14 cellular contexts compared by ENCODE assay signal in the genomic region with DNA sequence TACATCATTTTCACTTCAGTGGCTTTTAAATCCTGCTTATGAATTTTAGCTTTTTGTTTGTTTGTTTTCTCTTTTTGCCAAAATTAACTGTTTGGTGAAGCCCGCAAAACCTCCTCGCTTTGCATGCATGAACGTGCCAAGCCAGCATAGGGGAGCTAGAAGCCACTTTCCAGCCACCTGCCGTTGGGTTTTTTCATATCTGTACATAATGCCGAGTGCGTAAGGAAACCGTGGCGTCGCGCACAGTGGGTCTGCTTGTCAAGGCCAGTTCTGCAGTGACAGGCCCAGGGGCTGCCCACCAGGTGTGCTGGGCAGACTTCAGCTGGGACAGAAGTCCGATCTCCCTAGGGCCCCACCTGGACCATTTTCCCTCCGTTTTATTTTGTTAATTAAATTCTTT. TPM values are rescaled to one million over a fixed set of nuclear protein-coding genes. Genes with fewer than 3 reads are reported as not detected.
DNase-seq lines count a peak whose midpoint lies in the region; ATAC-seq and TF ChIP-seq lines count a peak whose summit lies in the region.
"Had no signal": no experiment of that assay in that cellular context is flagged by ENCODE, and none has a peak within 500 bp of the region (broad histone marks: within the 10 kb centered on the region; RNA-seq: fewer than 3 reads in every experiment).

No MANE protein-coding gene starts in this region.

- TSS peak; percentile 72 for BruUV-seq in mammary epithelial cell (replicated peaks; lab: Mats Ljungman, UMichigan)

- dilution Hi-C loops in mammary epithelial cell (cut with HindIII; ENCODE audit: low sequenced_read_pairs), result loop anchor here (5.0 kb wide), 1 partner anchor 56 kb away; no protein-coding TSS in a partner anchor

- H2AFZ ChIP-seq in GM23338 (no peak overlapping the region), mammary epithelial cell (ENCODE audit: low read depth, low read length) (no peak overlapping the region)
- H2AFZ ChIP-seq: hepatocyte had no signal

- H3K9me3 ChIP-seq in mammary epithelial cell (replicated peaks; ENCODE audit: insufficient read depth, low read length) (no peaks in the 10 kb centered on the region), gastrocnemius medialis (no peaks in the 10 kb centered on the region)
- H3K9me3 ChIP-seq: SK-N-SH had no signal

- H3K4me1 Mint-ChIP-seq in CD14-positive monocyte (peaks cover 53% of the 10 kb centered on the region), GM23338 (peaks cover 3% of the 10 kb centered on the region; the same call in 1 of the 3 replicates)
- H3K4me1 Mint-ChIP-seq in naive thymus-derived CD8-positive, alpha-beta T cell, result peaks cover 19 to 58% (median 47%) of the 10 kb centered on the region in 4 donors

- H3K79me2 ChIP-seq in GM23338 (replicated peaks; ENCODE audit: insufficient read depth) (no peaks in the 10 kb centered on the region), mammary epithelial cell (ENCODE audit: insufficient read depth, low read length) (no peaks in the 10 kb centered on the region)
- H3K79me2 ChIP-seq: hepatocyte had no signal

- peak overlapping the region; percentile 50; the same call in 1 of the 2 replicates for H3K27ac ChIP-seq in GM23338 (ENCODE audit: low read depth)
- no peak overlapping the region for H3K27ac ChIP-seq in mammary epithelial cell (ENCODE audit: insufficient read depth, low read depth, low read length)
- H3K27ac ChIP-seq in gastrocnemius medialis, result no peak overlapping the region
- H3K27ac ChIP-seq: hepatocyte had no signal

- TF ChIP-seq POLR2A in gastrocnemius medialis (IDR thresholded peaks at IDR 0.05) (no peak), lower leg skin (IDR thresholded peaks at IDR 0.05) (no peak)

- H3K27ac Mint-ChIP-seq in CD14-positive monocyte, result peak overlapping the region in 6 of 7 donors; percentile 34 to 95 (median 88)
- no peak overlapping the region for H3K27ac Mint-ChIP-seq in GM23338
- peak overlapping the region; percentile 84 to 98 (median 92) for H3K27ac Mint-ChIP-seq in naive thymus-derived CD8-positive, alpha-beta T cell
- H3K27ac Mint-ChIP-seq: activated CD8-positive, alpha-beta memory T cell treated with anti-CD3 and anti-CD28 coated beads, Interleukin-2, amount 10 ng/mL, durations not matched to agents 7 days and 5 days had no signal

- no peak for TF ChIP-seq CTCF in CD14-positive monocyte (IDR thresholded peaks at IDR 0.05)
- TF ChIP-seq CTCF in GM23338 (conservative IDR thresholded peaks at IDR 0.05; ENCODE audit: low read depth in 2 of 2), result no peak
- TF ChIP-seq CTCF in mammary epithelial cell (conservative IDR thresholded peaks at IDR 0.05 in 1 of 2, IDR thresholded peaks at IDR 0.05 in 1 of 2; ENCODE audit: extremely low read depth in 1 of 2, insufficient read depth in 1 of 2, low read depth in 1 of 2, low read length in 2 of 2), result no peak
- TF ChIP-seq CTCF in gastrocnemius medialis (IDR thresholded peaks at IDR 0.05 in 4 of 5, conservative IDR thresholded peaks at IDR 0.05 in 1 of 5), result no peak
- TF ChIP-seq CTCF in lower leg skin (IDR thresholded peaks at IDR 0.05), result no peak

- H3K4me1 ChIP-seq in GM23338 (ENCODE audit: insufficient read depth) (no peaks in the 10 kb centered on the region), mammary epithelial cell (ENCODE audit: insufficient read depth, low read length) (no peaks in the 10 kb centered on the region), gastrocnemius medialis (no peaks in the 10 kb centered on the region)

- in situ Hi-C loops in mammary epithelial cell (cut with MboI; ENCODE audit: low sequenced_read_pairs in 2 of 2) (no loop called here), gastrocnemius medialis (cut with MboI; ENCODE audit: low sequenced_read_pairs in 4 of 4) (loop anchor here in 3 of 4 donors (10.0 to 25.0 kb wide), 2 partner anchors 224 to 231 kb away; no protein-coding TSS in a partner anchor)

- H3K9me2 ChIP-seq in GM23338 (ENCODE audit: insufficient read depth), result no peaks in the 10 kb centered on the region
- H3K9me2 ChIP-seq: SK-N-SH had no signal

- H3K4me3 ChIP-seq in GM23338 (no peak overlapping the region), mammary epithelial cell (replicated peaks in 1 of 3; ENCODE audit: insufficient read depth in 1 of 3, low read depth in 2 of 3, low read length in 3 of 3) (no peak overlapping the region), gastrocnemius medialis (no peak overlapping the region), lower leg skin (ENCODE audit: low read depth, poor library complexity, severe bottlenecking) (no peak overlapping the region)
- H3K4me3 ChIP-seq: hepatocyte had no signal

- 0 out of 2 replicates have a peak, but pooled peaks cover 3% of the 10 kb centered on the region for H3F3A ChIP-seq in GM23338 (replicated peaks; ENCODE audit: low read depth)

- no peak overlapping the region for H3K9ac ChIP-seq in mammary epithelial cell (ENCODE audit: insufficient read depth, low read length)
- H3K9ac ChIP-seq: SK-N-SH had no signal

- H4K20me1 ChIP-seq in GM23338 (replicated peaks; ENCODE audit: insufficient read depth), result 0 out of 2 replicates have a peak, but pooled peaks cover 4% of the 10 kb centered on the region
- no peaks in the 10 kb centered on the region for H4K20me1 ChIP-seq in mammary epithelial cell (ENCODE audit: insufficient read depth, low read length)

- 93% methylated on average over 12 of the region's 12 CpGs for WGBS in mammary epithelial cell (ENCODE audit: low coverage, missing lambda C conversion rate)
- WGBS in lower leg skin, 2 donors, result 83 to 91% methylated on average over 12 of the region's 12 CpGs

- CTCF ChIA-PET in mammary epithelial cell (lab: Charles Lee; ENCODE audit: low non-redundant PET), result no interaction called here

- H3K36me3 Mint-ChIP-seq in CD14-positive monocyte (peaks cover 69 to 73% of the 10 kb centered on the region in 2 donors), GM23338 (ENCODE audit: low read depth) (peaks cover 43% of the 10 kb centered on the region)
- peaks cover 14 to 56% (median 24%) of the 10 kb centered on the region in 3 donors for H3K36me3 Mint-ChIP-seq in naive thymus-derived CD8-positive, alpha-beta T cell

- DNase-seq in CD14-positive monocyte (ENCODE audit: low spot score) (no peak), GM23338 (ENCODE audit: low spot score) (no peak), mammary epithelial cell (no peak), gastrocnemius medialis (no peak), NCI-H510A treated with DMSO at 0.1 percent for 48 hours (lab: John Stamatoyannopoulos, UW) (no peak), lower leg skin (ENCODE audit: low spot score in 2 of 2) (no peak)
- DNase-seq in naive thymus-derived CD8-positive, alpha-beta T cell, result no peak
- DNase-seq: activated CD8-positive, alpha-beta memory T cell treated with anti-CD3 and anti-CD28 coated beads, Interleukin-2, amount 10 ng/mL, durations not matched to agents 7 days and 5 days; erythroblast; SK-N-SH; trophoblast cell had no signal

- H3K9me3 Mint-ChIP-seq in CD14-positive monocyte, result peaks cover 0 to 2% (median 0%) of the 10 kb centered on the region in 7 donors
- H3K9me3 Mint-ChIP-seq in GM23338, result no peaks in the 10 kb centered on the region
- H3K9me3 Mint-ChIP-seq in naive thymus-derived CD8-positive, alpha-beta T cell, result no peaks in the 10 kb centered on the region
- H3K9me3 Mint-ChIP-seq: activated naive CD4-positive, alpha-beta T cell treated with anti-CD3 and anti-CD28 coated beads, Interleukin-2, amount 50 U/mL, for 72 hours had no signal

- no peak overlapping the region for H3K4me2 ChIP-seq in GM23338
- no peak overlapping the region for H3K4me2 ChIP-seq in mammary epithelial cell (ENCODE audit: insufficient read depth, low read depth, low read length)
- H3K4me2 ChIP-seq: hepatocyte, SK-N-SH had no signal

- peaks cover 13% of the 10 kb centered on the region for H3K36me3 ChIP-seq in GM23338 (ENCODE audit: insufficient read depth)
- peaks cover 14% of the 10 kb centered on the region for H3K36me3 ChIP-seq in mammary epithelial cell (ENCODE audit: insufficient read depth, low read length)
- H3K36me3 ChIP-seq in gastrocnemius medialis, result peaks cover 0 to 65% of the 10 kb centered on the region in 2 donors

- intact Hi-C loops in CD14-positive monocyte (cut with micrococcal nuclease) (no loop called here), mammary epithelial cell (cut with micrococcal nuclease) (loop anchor here (10.0 kb wide), 1 partner anchor 124 kb away; no protein-coding TSS in a partner anchor), gastrocnemius medialis (cut with DNase I; ENCODE audit: low total_unique reads) (no loop called here), lower leg skin (cut with DNase I; ENCODE audit: low total_unique reads) (no loop called here)

- no peaks in the 10 kb centered on the region for H3K27me3 ChIP-seq in GM23338 (ENCODE audit: insufficient read depth)
- no peaks in the 10 kb centered on the region for H3K27me3 ChIP-seq in mammary epithelial cell (ENCODE audit: insufficient read depth, low read length)
- no peaks in the 10 kb centered on the region for H3K27me3 ChIP-seq in gastrocnemius medialis
- H3K27me3 ChIP-seq: hepatocyte had no signal

- POLR2A ChIA-PET in naive thymus-derived CD8-positive, alpha-beta T cell (lab: Charles Lee), result interaction anchor here (0.6 to 1.7 kb wide), 4 partner anchors 9 to 592 kb away, joined by 3 to 6 read pairs (median 4); no protein-coding TSS in a partner anchor

- ATAC-seq in GM23338 (no peak), gastrocnemius medialis (no peak), HG02885 (IDR thresholded peaks at IDR 0.05; ENCODE audit: poor library complexity, unreplicated experiment) (no peak)
- ATAC-seq in naive thymus-derived CD8-positive, alpha-beta T cell, result no peak
- ATAC-seq: activated CD8-positive, alpha-beta memory T cell treated with anti-CD3 and anti-CD28 coated beads, Interleukin-2, amount 10 ng/mL, durations not matched to agents 7 days and 5 days had no signal

- peak overlapping the region in 1 of 2 donors; percentile 56 for H3K4me3 Mint-ChIP-seq in CD14-positive monocyte
- H3K4me3 Mint-ChIP-seq in GM23338, result no peak overlapping the region
- H3K4me3 Mint-ChIP-seq in naive thymus-derived CD8-positive, alpha-beta T cell, result peak overlapping the region in 7 of 10 donors; percentile 65 to 88 (median 79)
- H3K4me3 Mint-ChIP-seq: activated CD8-positive, alpha-beta memory T cell treated with anti-CD3 and anti-CD28 coated beads, Interleukin-2, amount 10 ng/mL, durations not matched to agents 7 days and 5 days had no signal

- H3K27me3 Mint-ChIP-seq in CD14-positive monocyte (ENCODE audit: low read depth in 3 of 3) (no peaks in the 10 kb centered on the region), GM23338 (ENCODE audit: insufficient read depth, low read depth, poor library complexity) (peaks cover 17% of the 10 kb centered on the region)
- peaks cover 0 to 1% (median 0%) of the 10 kb centered on the region in 5 donors for H3K27me3 Mint-ChIP-seq in naive thymus-derived CD8-positive, alpha-beta T cell

RNA-seq across cellular contexts. Expression of a gene that starts 41.1 kb away (rescaled TPM):
- polyA plus RNA-seq in CD14-positive monocyte, result 10 to 100 TPM; 62.8 to 65.9 TPM
- 74.0 and 86.5 TPM in 2 replicates for total RNA-seq in GM23338 (2014; rRNA removed; shearing (Covaris generic))
- 32.4 and 34.4 TPM in 2 replicates for polyA plus RNA-seq in GM23338 (2016; fragmentation: Nextera tagmentation; extraction: Ambion mirVana)
- 10 to 100 TPM; 56.8 to 66.0 TPM for total RNA-seq in mammary epithelial cell
- 57.2 TPM for polyA plus RNA-seq in mammary epithelial cell
- polyA minus RNA-seq in mammary epithelial cell, result 24.6 TPM
- 100 to 1,000 TPM; 106 to 109 TPM for total RNA-seq in naive thymus-derived CD8-positive, alpha-beta T cell
- polyA plus RNA-seq in naive thymus-derived CD8-positive, alpha-beta T cell, result 10 to 100 TPM; 74.7 to 94.5 (median 89.9) TPM
- total RNA-seq in gastrocnemius medialis, result 10 to 100 TPM; 37.7 to 69.2 (median 41.3) TPM
- total RNA-seq in lower leg skin, result 100 to 1,000 TPM in 3 of 4 donors, 10 to 100 TPM in 1; 94.1 to 120 (median 108) TPM

RNA-seq across cellular contexts. Expression of a gene that starts 51.6 kb away (rescaled TPM):
- under 1 TPM; 0.21 to 0.26 TPM for polyA plus RNA-seq in CD14-positive monocyte
- 8.1 and 8.8 TPM in 2 replicates for total RNA-seq in GM23338 (2014; rRNA removed; shearing (Covaris generic))
- 4.8 and 6.4 TPM in 2 replicates for polyA plus RNA-seq in GM23338 (2016; fragmentation: Nextera tagmentation; extraction: Ambion mirVana)
- total RNA-seq in mammary epithelial cell, result 1 to 10 TPM; 4.7 to 4.8 TPM
- polyA plus RNA-seq in mammary epithelial cell, result 0.59 TPM
- not detected for polyA minus RNA-seq in mammary epithelial cell
- total RNA-seq in naive thymus-derived CD8-positive, alpha-beta T cell, result under 1 TPM; 0.05 to 0.16 TPM
- under 1 TPM in 2 of 3 donors, not detected in 1; 0.27 to 0.39 TPM for polyA plus RNA-seq in naive thymus-derived CD8-positive, alpha-beta T cell
- 1 to 10 TPM; 1.7 to 5.4 (median 3.6) TPM for total RNA-seq in gastrocnemius medialis
- 1 to 10 TPM; 1.5 to 8.9 (median 3.6) TPM for total RNA-seq in lower leg skin

Comparison
In these comparisons a context has a peak if more than half of its experiments do, and no peak if none do; other contexts are left out.
1. in situ Hi-C loops: an anchor here in gastrocnemius medialis (10.0 to 25.0 kb wide); none called in mammary epithelial cell.